ENCODE assay signal across 8 cellular contexts in genomic region chr1:16903054-16903453, GRCh38. TPM values are rescaled to one million over a fixed set of nuclear protein-coding genes. Genes with fewer than 3 reads are reported as not detected.
A peak's percentile ranks its signal among the peaks of the same experiment; 100 is the strongest.
DNase-seq lines count a peak whose midpoint lies in the region; TF ChIP-seq lines count a peak whose summit lies in the region.

No MANE protein-coding gene starts in this region.

- no peak overlapping the region for H2BK5ac ChIP-seq in trophoblast cell (ENCODE audit: low read depth, low read length, poor library complexity)

- H3K14ac ChIP-seq in trophoblast cell (ENCODE audit: low read length) = no peak overlapping the region

- no peak overlapping the region for H2AK5ac ChIP-seq in trophoblast cell (ENCODE audit: low read length)

- H3K4me1 ChIP-seq in MM.1S (ENCODE audit: low read length) (peaks cover 40% of the 10 kb centered on the region), trophoblast cell (ENCODE audit: control insufficient read depth in 1 of 2, insufficient read depth in 2 of 2, low read length in 2 of 2) (peaks cover 0 to 4% of the 10 kb centered on the region in 2 experiments)

- H3K4me2 ChIP-seq in MM.1S (ENCODE audit: low read depth, low read length) = peak overlapping the region; percentile 76
- peak overlapping the region; percentile 12 for H3K4me2 ChIP-seq in trophoblast cell (ENCODE audit: low read length)

- no peak overlapping the region for H3K4ac ChIP-seq in trophoblast cell (ENCODE audit: low read depth, low read length)

- H3K27ac ChIP-seq in MM.1S (ENCODE audit: low read length) (peak overlapping the region; percentile 88; the same call in 1 of the 2 replicates), trophoblast cell (ENCODE audit: low read depth, low read length) (peak overlapping the region; percentile 84)

- H4K20me1 ChIP-seq in MM.1S (ENCODE audit: insufficient read depth, low read length) = no peaks in the 10 kb centered on the region

- H4K12ac ChIP-seq in trophoblast cell (ENCODE audit: low read depth, low read length) = no peak overlapping the region

- H4K91ac ChIP-seq in trophoblast cell (ENCODE audit: low read depth, low read length) = no peak overlapping the region

- no peak overlapping the region for H2BK12ac ChIP-seq in trophoblast cell (ENCODE audit: low read length)

- no peaks in the 10 kb centered on the region for H3K9me2 ChIP-seq in MM.1S (replicated peaks; ENCODE audit: insufficient read depth, low read length)

- peak overlapping the region; percentile 79 for H2AFZ ChIP-seq in MM.1S (ENCODE audit: low read length)
- no peak overlapping the region for H2AFZ ChIP-seq in trophoblast cell (ENCODE audit: insufficient read depth, low read length, poor library complexity)

- TF ChIP-seq CTCF in MM.1S (IDR thresholded peaks at IDR 0.05; ENCODE audit: low read length) (no peak), choroid plexus epithelial cell (conservative IDR thresholded peaks at IDR 0.05; ENCODE audit: low read depth, low read length) (no peak)

- peaks cover 7% of the 10 kb centered on the region for H3K79me1 ChIP-seq in trophoblast cell (ENCODE audit: low read length)

- no peak overlapping the region for H2BK120ac ChIP-seq in trophoblast cell (ENCODE audit: insufficient read depth, low read length, poor library complexity)

- WGBS in trophoblast cell (ENCODE audit: extremely low coverage, insufficient coverage, insufficient read length) = no CpG with 5 or more reads among the region's 2 CpGs

- H3K4me3 ChIP-seq in MM.1S (ENCODE audit: low read length) = peak overlapping the region; percentile 53
- H3K4me3 ChIP-seq in choroid plexus epithelial cell (ENCODE audit: low read depth, low read length) = no peak overlapping the region
- no peak overlapping the region for H3K4me3 ChIP-seq in trophoblast cell (ENCODE audit: low read depth, low read length)

- H3K23ac ChIP-seq in trophoblast cell (ENCODE audit: low read length) = no peak overlapping the region

- H3K36me3 ChIP-seq in MM.1S (replicated peaks; ENCODE audit: insufficient read depth, low read length) (no peaks in the 10 kb centered on the region), trophoblast cell (ENCODE audit: control insufficient read depth in 1 of 2, insufficient read depth in 2 of 2, low read length in 2 of 2) (no peaks in the 10 kb centered on the region)

- peak overlapping the region; percentile 98; the same call in 1 of the 2 replicates for H3K9ac ChIP-seq in MM.1S (ENCODE audit: low read length)
- no peak overlapping the region for H3K9ac ChIP-seq in trophoblast cell (ENCODE audit: low read length)

- H3K9me3 ChIP-seq in MM.1S (replicated peaks; ENCODE audit: insufficient read depth, low read length) (no peaks in the 10 kb centered on the region), trophoblast cell (ENCODE audit: insufficient read depth, low read depth, low read length) (no peaks in the 10 kb centered on the region)

- H3F3A ChIP-seq in MM.1S (ENCODE audit: insufficient read depth, low read length) = peaks cover 39% of the 10 kb centered on the region

- H3K79me2 ChIP-seq in MM.1S (ENCODE audit: low read length) (no peaks in the 10 kb centered on the region), trophoblast cell (ENCODE audit: control insufficient read depth, insufficient read depth, low read length, poor library complexity) (peaks cover 2% of the 10 kb centered on the region)

- H4K8ac ChIP-seq in trophoblast cell (ENCODE audit: low read depth, low read length) = no peak overlapping the region

- peak; percentile 48 for DNase-seq in EL
- DNase-seq in MM.1S = peak; percentile 55
- peak; percentile 57 for DNase-seq in choroid plexus epithelial cell (ENCODE audit: low read depth)
- no peak for DNase-seq in trophoblast cell
- no peak for DNase-seq in stimulated activated CD4-positive, alpha-beta T cell treated with anti-CD3 and anti-CD28 coated beads, Interleukin-15, amount 100 ng/mL, for 24 hours
- no peak for DNase-seq in NCI-H2107 (lab: John Stamatoyannopoulos, UW)
- DNase-seq in GM19238 (ENCODE audit: insufficient read length, low spot score) = no peak
- no peak for DNase-seq in NCI-H2029 (lab: John Stamatoyannopoulos, UW)

- no peak overlapping the region for H3K18ac ChIP-seq in trophoblast cell (ENCODE audit: low read length)

- H3K27me3 ChIP-seq in MM.1S (replicated peaks; ENCODE audit: insufficient read depth, low read length) (no peaks in the 10 kb centered on the region), trophoblast cell (ENCODE audit: insufficient read depth, low read length) (no peaks in the 10 kb centered on the region)

RNA-seq across cellular contexts. Expression of gene RNU1-2, which starts 7.3 kb away (rescaled TPM):
- not detected in 2 replicates for polyA plus RNA-seq in trophoblast cell (2013)

RNA-seq across cellular contexts. Expression of gene CROCC, which starts 18.7 kb away (rescaled TPM):
- polyA plus RNA-seq in trophoblast cell (2013) = 6.2 TPM in 2 replicates

Comparison
In these comparisons a context has a peak if more than half of its experiments do, and no peak if none do; other contexts are left out.
1. DNase-seq: peak in EL (single experiment), MM.1S (single experiment) and choroid plexus epithelial cell (single experiment); none in trophoblast cell (0 of 2), stimulated activated CD4-positive, alpha-beta T cell treated with anti-CD3 and anti-CD28 coated beads, Interleukin-15, amount 100 ng/mL, for 24 hours (single experiment), NCI-H2107 (single experiment), GM19238 (single experiment) and NCI-H2029 (single experiment).